ENCODE assay signal across 2 cellular contexts in the genomic region with DNA sequence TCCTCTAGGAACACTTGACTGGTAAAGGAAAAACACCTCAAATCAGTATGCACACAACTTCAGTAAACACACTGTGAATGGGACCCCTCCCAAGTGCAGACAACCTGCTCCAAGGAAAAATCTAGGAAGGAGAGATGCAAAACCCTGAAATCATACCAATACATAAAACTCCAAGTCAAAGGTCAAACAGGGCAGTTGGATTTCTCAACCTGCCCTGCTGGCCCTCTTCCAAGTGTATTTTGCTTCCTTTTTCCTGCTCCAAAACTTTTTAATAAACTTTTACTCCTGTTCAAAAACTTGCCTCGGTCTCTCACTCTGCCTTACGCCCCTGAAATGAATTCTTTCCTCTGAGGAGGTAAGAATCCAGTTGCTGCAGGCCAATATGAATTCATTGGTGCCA.
TF ChIP-seq lines count a peak whose summit lies in the region.

No MANE protein-coding gene starts in this region.

TF ChIP-seq in liver, 16 proteins besides CTCF, POLR2A, EP300 and RAD21 (continued from another document):
- TF ChIP-seq, protein P1, sequence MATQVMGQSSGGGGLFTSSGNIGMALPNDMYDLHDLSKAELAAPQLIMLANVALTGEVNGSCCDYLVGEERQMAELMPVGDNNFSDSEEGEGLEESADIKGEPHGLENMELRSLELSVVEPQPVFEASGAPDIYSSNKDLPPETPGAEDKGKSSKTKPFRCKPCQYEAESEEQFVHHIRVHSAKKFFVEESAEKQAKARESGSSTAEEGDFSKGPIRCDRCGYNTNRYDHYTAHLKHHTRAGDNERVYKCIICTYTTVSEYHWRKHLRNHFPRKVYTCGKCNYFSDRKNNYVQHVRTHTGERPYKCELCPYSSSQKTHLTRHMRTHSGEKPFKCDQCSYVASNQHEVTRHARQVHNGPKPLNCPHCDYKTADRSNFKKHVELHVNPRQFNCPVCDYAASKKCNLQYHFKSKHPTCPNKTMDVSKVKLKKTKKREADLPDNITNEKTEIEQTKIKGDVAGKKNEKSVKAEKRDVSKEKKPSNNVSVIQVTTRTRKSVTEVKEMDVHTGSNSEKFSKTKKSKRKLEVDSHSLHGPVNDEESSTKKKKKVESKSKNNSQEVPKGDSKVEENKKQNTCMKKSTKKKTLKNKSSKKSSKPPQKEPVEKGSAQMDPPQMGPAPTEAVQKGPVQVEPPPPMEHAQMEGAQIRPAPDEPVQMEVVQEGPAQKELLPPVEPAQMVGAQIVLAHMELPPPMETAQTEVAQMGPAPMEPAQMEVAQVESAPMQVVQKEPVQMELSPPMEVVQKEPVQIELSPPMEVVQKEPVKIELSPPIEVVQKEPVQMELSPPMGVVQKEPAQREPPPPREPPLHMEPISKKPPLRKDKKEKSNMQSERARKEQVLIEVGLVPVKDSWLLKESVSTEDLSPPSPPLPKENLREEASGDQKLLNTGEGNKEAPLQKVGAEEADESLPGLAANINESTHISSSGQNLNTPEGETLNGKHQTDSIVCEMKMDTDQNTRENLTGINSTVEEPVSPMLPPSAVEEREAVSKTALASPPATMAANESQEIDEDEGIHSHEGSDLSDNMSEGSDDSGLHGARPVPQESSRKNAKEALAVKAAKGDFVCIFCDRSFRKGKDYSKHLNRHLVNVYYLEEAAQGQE (IDR thresholded peaks at IDR 0.05) = no peak
- TF ChIP-seq FOXA1 (IDR thresholded peaks at IDR 0.05) (no peak), YY1 (IDR thresholded peaks at IDR 0.05) (no peak), RXRA (IDR thresholded peaks at IDR 0.05) (peak in 1 of 2 donors; percentile 10), EGR1 (IDR thresholded peaks at IDR 0.05; ENCODE audit: low read depth in 2 of 2) (no peak), SP1 (IDR thresholded peaks at IDR 0.05) (no peak), GABPA (IDR thresholded peaks at IDR 0.05 in 1 of 2, conservative IDR thresholded peaks at IDR 0.05 in 1 of 2) (no peak), TAF1 (conservative IDR thresholded peaks at IDR 0.05) (no peak), HNF4G (IDR thresholded peaks at IDR 0.05) (no peak)
- TF ChIP-seq, protein P2, sequence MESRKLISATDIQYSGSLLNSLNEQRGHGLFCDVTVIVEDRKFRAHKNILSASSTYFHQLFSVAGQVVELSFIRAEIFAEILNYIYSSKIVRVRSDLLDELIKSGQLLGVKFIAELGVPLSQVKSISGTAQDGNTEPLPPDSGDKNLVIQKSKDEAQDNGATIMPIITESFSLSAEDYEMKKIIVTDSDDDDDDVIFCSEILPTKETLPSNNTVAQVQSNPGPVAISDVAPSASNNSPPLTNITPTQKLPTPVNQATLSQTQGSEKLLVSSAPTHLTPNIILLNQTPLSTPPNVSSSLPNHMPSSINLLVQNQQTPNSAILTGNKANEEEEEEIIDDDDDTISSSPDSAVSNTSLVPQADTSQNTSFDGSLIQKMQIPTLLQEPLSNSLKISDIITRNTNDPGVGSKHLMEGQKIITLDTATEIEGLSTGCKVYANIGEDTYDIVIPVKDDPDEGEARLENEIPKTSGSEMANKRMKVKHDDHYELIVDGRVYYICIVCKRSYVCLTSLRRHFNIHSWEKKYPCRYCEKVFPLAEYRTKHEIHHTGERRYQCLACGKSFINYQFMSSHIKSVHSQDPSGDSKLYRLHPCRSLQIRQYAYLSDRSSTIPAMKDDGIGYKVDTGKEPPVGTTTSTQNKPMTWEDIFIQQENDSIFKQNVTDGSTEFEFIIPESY (IDR thresholded peaks at IDR 0.05) = no peak
TF ChIP-seq in liver: peak in this region for 3.

TF ChIP-seq in HepG2, 621 proteins besides CTCF, POLR2A, EP300 and RAD21 (continued from another document):
- TF ChIP-seq, protein P3, sequence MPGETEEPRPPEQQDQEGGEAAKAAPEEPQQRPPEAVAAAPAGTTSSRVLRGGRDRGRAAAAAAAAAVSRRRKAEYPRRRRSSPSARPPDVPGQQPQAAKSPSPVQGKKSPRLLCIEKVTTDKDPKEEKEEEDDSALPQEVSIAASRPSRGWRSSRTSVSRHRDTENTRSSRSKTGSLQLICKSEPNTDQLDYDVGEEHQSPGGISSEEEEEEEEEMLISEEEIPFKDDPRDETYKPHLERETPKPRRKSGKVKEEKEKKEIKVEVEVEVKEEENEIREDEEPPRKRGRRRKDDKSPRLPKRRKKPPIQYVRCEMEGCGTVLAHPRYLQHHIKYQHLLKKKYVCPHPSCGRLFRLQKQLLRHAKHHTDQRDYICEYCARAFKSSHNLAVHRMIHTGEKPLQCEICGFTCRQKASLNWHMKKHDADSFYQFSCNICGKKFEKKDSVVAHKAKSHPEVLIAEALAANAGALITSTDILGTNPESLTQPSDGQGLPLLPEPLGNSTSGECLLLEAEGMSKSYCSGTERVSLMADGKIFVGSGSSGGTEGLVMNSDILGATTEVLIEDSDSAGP (CRISPR knock-in tag; IDR thresholded peaks at IDR 0.05; ENCODE audit: borderline replicate concordance) = no peak
- TF ChIP-seq EEA1 (CRISPR knock-in tag; IDR thresholded peaks at IDR 0.05; ENCODE audit: borderline replicate concordance) = no peak
- TF ChIP-seq HOXD1 (CRISPR knock-in tag; IDR thresholded peaks at IDR 0.05) = no peak
- no peak for TF ChIP-seq ZNF234 (CRISPR knock-in tag; conservative IDR thresholded peaks at IDR 0.05)
- TF ChIP-seq, protein P4, sequence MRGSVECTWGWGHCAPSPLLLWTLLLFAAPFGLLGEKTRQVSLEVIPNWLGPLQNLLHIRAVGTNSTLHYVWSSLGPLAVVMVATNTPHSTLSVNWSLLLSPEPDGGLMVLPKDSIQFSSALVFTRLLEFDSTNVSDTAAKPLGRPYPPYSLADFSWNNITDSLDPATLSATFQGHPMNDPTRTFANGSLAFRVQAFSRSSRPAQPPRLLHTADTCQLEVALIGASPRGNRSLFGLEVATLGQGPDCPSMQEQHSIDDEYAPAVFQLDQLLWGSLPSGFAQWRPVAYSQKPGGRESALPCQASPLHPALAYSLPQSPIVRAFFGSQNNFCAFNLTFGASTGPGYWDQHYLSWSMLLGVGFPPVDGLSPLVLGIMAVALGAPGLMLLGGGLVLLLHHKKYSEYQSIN (CRISPR knock-in tag; IDR thresholded peaks at IDR 0.05; ENCODE audit: borderline replicate concordance) = no peak
- TF ChIP-seq, protein P5, sequence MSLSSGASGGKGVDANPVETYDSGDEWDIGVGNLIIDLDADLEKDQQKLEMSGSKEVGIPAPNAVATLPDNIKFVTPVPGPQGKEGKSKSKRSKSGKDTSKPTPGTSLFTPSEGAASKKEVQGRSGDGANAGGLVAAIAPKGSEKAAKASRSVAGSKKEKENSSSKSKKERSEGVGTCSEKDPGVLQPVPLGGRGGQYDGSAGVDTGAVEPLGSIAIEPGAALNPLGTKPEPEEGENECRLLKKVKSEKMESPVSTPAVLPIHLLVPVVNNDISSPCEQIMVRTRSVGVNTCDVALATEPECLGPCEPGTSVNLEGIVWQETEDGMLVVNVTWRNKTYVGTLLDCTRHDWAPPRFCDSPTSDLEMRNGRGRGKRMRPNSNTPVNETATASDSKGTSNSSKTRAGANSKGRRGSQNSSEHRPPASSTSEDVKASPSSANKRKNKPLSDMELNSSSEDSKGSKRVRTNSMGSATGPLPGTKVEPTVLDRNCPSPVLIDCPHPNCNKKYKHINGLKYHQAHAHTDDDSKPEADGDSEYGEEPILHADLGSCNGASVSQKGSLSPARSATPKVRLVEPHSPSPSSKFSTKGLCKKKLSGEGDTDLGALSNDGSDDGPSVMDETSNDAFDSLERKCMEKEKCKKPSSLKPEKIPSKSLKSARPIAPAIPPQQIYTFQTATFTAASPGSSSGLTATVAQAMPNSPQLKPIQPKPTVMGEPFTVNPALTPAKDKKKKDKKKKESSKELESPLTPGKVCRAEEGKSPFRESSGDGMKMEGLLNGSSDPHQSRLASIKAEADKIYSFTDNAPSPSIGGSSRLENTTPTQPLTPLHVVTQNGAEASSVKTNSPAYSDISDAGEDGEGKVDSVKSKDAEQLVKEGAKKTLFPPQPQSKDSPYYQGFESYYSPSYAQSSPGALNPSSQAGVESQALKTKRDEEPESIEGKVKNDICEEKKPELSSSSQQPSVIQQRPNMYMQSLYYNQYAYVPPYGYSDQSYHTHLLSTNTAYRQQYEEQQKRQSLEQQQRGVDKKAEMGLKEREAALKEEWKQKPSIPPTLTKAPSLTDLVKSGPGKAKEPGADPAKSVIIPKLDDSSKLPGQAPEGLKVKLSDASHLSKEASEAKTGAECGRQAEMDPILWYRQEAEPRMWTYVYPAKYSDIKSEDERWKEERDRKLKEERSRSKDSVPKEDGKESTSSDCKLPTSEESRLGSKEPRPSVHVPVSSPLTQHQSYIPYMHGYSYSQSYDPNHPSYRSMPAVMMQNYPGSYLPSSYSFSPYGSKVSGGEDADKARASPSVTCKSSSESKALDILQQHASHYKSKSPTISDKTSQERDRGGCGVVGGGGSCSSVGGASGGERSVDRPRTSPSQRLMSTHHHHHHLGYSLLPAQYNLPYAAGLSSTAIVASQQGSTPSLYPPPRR (CRISPR knock-in tag; IDR thresholded peaks at IDR 0.05; ENCODE audit: borderline replicate concordance) = no peak
- TF ChIP-seq FOXK1 (CRISPR knock-in tag; IDR thresholded peaks at IDR 0.05; ENCODE audit: borderline replicate concordance, low read depth) = no peak
- no peak for TF ChIP-seq MAZ (IDR thresholded peaks at IDR 0.05; ENCODE audit: borderline replicate concordance, low read depth, low read length)
- no peak for TF ChIP-seq MAZ (CRISPR knock-in tag; IDR thresholded peaks at IDR 0.05; ENCODE audit: low read depth)
- TF ChIP-seq, protein P6, sequence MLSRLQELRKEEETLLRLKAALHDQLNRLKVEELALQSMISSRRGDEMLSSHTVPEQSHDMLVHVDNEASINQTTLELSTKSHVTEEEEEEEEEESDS (CRISPR knock-in tag; IDR thresholded peaks at IDR 0.05; ENCODE audit: borderline replicate concordance) = no peak
